ENCODE assay signal across 22 cellular contexts in genomic region chr1:59384443-59384842, GRCh38.
DNase-seq lines count a peak whose midpoint lies in the region; ATAC-seq, FAIRE-seq and TF ChIP-seq lines count a peak whose summit lies in the region.
"Had no signal": no experiment of that assay in that cellular context is flagged by ENCODE, and none has a peak within 500 bp of the region (broad histone marks: within the 10 kb centered on the region; RNA-seq: fewer than 3 reads in every experiment).

No MANE protein-coding gene starts in this region.

- no peaks in the 10 kb centered on the region for H3K27me3 ChIP-seq in astrocyte (ENCODE audit: insufficient read depth, low read length)
- H3K27me3 ChIP-seq: dorsolateral prefrontal cortex, gastrocnemius medialis, tibial nerve had no signal

- no peaks in the 10 kb centered on the region for H3K36me3 Mint-ChIP-seq in astrocyte (ENCODE audit: low read depth, unreplicated experiment)
- no peaks in the 10 kb centered on the region for H3K36me3 Mint-ChIP-seq in activated T-helper 17 cell treated with anti-CD3 and anti-CD28 coated beads, Interleukin-2, amount 50 U/mL, for 72 hours (ENCODE audit: low read depth)
- H3K36me3 Mint-ChIP-seq: stimulated activated effector memory CD8-positive, alpha-beta T cell treated with anti-CD3 and anti-CD28 coated beads, Interleukin-12 subunit alpha, Interleukin-12 subunit beta, amount 100 ng/mL, for 72 hours had no signal

- no peaks in the 10 kb centered on the region for H4K20me1 ChIP-seq in astrocyte (ENCODE audit: insufficient read depth, low read length)

- no peak overlapping the region for H3K27ac Mint-ChIP-seq in astrocyte (ENCODE audit: unreplicated experiment)
- H3K27ac Mint-ChIP-seq in activated T-helper 17 cell treated with anti-CD3 and anti-CD28 coated beads, Interleukin-2, amount 50 U/mL, for 72 hours: no peak overlapping the region
- H3K27ac Mint-ChIP-seq: activated CD4-positive, alpha-beta T cell treated with anti-CD3 and anti-CD28 coated beads, Interleukin-2, amount 10 ng/mL, durations not matched to agents 7 days and 5 days; B cell; stimulated activated effector memory CD8-positive, alpha-beta T cell treated with anti-CD3 and anti-CD28 coated beads, Interleukin-12 subunit alpha, Interleukin-12 subunit beta, amount 100 ng/mL, for 72 hours had no signal

- H3K4me2 ChIP-seq in astrocyte (ENCODE audit: low read length): no peak overlapping the region

- TF ChIP-seq CTCF in astrocyte (IDR thresholded peaks at IDR 0.05; ENCODE audit: insufficient read depth, low read depth, low read length): no peak

- H3K4me3 Mint-ChIP-seq in astrocyte (ENCODE audit: unreplicated experiment): no peak overlapping the region
- H3K4me3 Mint-ChIP-seq in activated T-helper 17 cell treated with anti-CD3 and anti-CD28 coated beads, Interleukin-2, amount 50 U/mL, for 72 hours: no peak overlapping the region
- H3K4me3 Mint-ChIP-seq: activated CD4-positive, alpha-beta T cell treated with anti-CD3 and anti-CD28 coated beads, Interleukin-2, amount 10 ng/mL, durations not matched to agents 7 days and 5 days; B cell; stimulated activated effector memory CD8-positive, alpha-beta T cell treated with anti-CD3 and anti-CD28 coated beads, Interleukin-12 subunit alpha, Interleukin-12 subunit beta, amount 100 ng/mL, for 72 hours had no signal

- no peaks in the 10 kb centered on the region for H3K4me1 ChIP-seq in astrocyte (ENCODE audit: insufficient read depth, low read length)
- H3K4me1 ChIP-seq: gastrocnemius medialis, tibial nerve had no signal

- FAIRE-seq in GM19239 (lab: Jason Lieb, UNC) (peak; percentile 86), astrocyte (lab: Jason Lieb, UNC) (peak; percentile 43)
- FAIRE-seq: HTR-8/SVneo had no signal

- no peaks in the 10 kb centered on the region for H3K4me1 Mint-ChIP-seq in astrocyte (ENCODE audit: low read depth, unreplicated experiment)
- H3K4me1 Mint-ChIP-seq in activated T-helper 17 cell treated with anti-CD3 and anti-CD28 coated beads, Interleukin-2, amount 50 U/mL, for 72 hours: no peaks in the 10 kb centered on the region
- H3K4me1 Mint-ChIP-seq: activated CD4-positive, alpha-beta T cell treated with anti-CD3 and anti-CD28 coated beads, Interleukin-2, amount 10 ng/mL, durations not matched to agents 7 days and 5 days; stimulated activated effector memory CD8-positive, alpha-beta T cell treated with anti-CD3 and anti-CD28 coated beads, Interleukin-12 subunit alpha, Interleukin-12 subunit beta, amount 100 ng/mL, for 72 hours had no signal

- H3K79me2 ChIP-seq in astrocyte (ENCODE audit: insufficient read depth, low read length): no peaks in the 10 kb centered on the region

- no peaks in the 10 kb centered on the region for H3K9me3 Mint-ChIP-seq in astrocyte (ENCODE audit: unreplicated experiment)
- no peaks in the 10 kb centered on the region for H3K9me3 Mint-ChIP-seq in activated T-helper 17 cell treated with anti-CD3 and anti-CD28 coated beads, Interleukin-2, amount 50 U/mL, for 72 hours
- H3K9me3 Mint-ChIP-seq: activated CD4-positive, alpha-beta T cell treated with anti-CD3 and anti-CD28 coated beads, Interleukin-2, amount 10 ng/mL, durations not matched to agents 7 days and 5 days; stimulated activated effector memory CD8-positive, alpha-beta T cell treated with anti-CD3 and anti-CD28 coated beads, Interleukin-12 subunit alpha, Interleukin-12 subunit beta, amount 100 ng/mL, for 72 hours had no signal

- no peak overlapping the region for H3K27ac ChIP-seq in astrocyte (ENCODE audit: low read depth, low read length)
- H3K27ac ChIP-seq: 22Rv1, dorsolateral prefrontal cortex, gastrocnemius medialis, tibial nerve had no signal

- ATAC-seq in HG03520 (IDR thresholded peaks at IDR 0.05; ENCODE audit: unreplicated experiment): peak; percentile 83
- ATAC-seq in activated T-helper 17 cell treated with anti-CD3 and anti-CD28 coated beads, Interleukin-2, amount 50 U/mL, for 72 hours (replicated peaks): no peak
- ATAC-seq: gastrocnemius medialis; HCT116; mucosa of descending colon; stimulated activated effector memory CD8-positive, alpha-beta T cell treated with anti-CD3 and anti-CD28 coated beads, Interleukin-12 subunit alpha, Interleukin-12 subunit beta, amount 100 ng/mL, for 72 hours had no signal

- H3K9ac ChIP-seq in astrocyte (ENCODE audit: low read length): no peak overlapping the region

- no peak overlapping the region for H3K4me3 ChIP-seq in astrocyte (ENCODE audit: insufficient read depth, low read depth, low read length)
- H3K4me3 ChIP-seq: dorsolateral prefrontal cortex, gastrocnemius medialis, mucosa of descending colon, tibial nerve had no signal

- H2AFZ ChIP-seq in astrocyte (ENCODE audit: low read depth, low read length): no peak overlapping the region

- DNase-seq in DMS153 (lab: John Stamatoyannopoulos, UW) (peak; percentile 54), DMS153 treated with DMSO at 0.1 percent for 48 hours (lab: John Stamatoyannopoulos, UW; ENCODE audit: unreplicated experiment) (no peak), GM19239 (ENCODE audit: insufficient read length, low spot score) (no peak), astrocyte (ENCODE audit: low read depth) (no peak), nucleus accumbens (lab: John Stamatoyannopoulos, UW) (no peak), NCI-H82 treated with DMSO at 0.1 percent for 48 hours (lab: John Stamatoyannopoulos, UW; ENCODE audit: unreplicated experiment) (no peak)
- DNase-seq: activated CD4-positive, alpha-beta T cell treated with anti-CD3 and anti-CD28 coated beads, Interleukin-2, amount 10 ng/mL, durations not matched to agents 7 days and 5 days; activated CD8-positive, alpha-beta memory T cell treated with anti-CD3 and anti-CD28 coated beads, Interleukin-2, amount 50 U/mL, for 4 hours; activated effector memory CD4-positive, alpha-beta T cell treated with anti-CD3 and anti-CD28 coated beads, Interleukin-2, amount 50 U/mL, for 16 hours; amniotic stem cell; dorsolateral prefrontal cortex; gastrocnemius medialis; mucosa of descending colon; NCI-H1930 had no signal

- no peaks in the 10 kb centered on the region for H3K9me3 ChIP-seq in astrocyte (ENCODE audit: insufficient read depth, low read depth, low read length)
- H3K9me3 ChIP-seq: gastrocnemius medialis, mucosa of descending colon, tibial nerve had no signal

- H3K27me3 Mint-ChIP-seq in astrocyte (ENCODE audit: low read depth, unreplicated experiment): no peaks in the 10 kb centered on the region
- H3K27me3 Mint-ChIP-seq in activated T-helper 17 cell treated with anti-CD3 and anti-CD28 coated beads, Interleukin-2, amount 50 U/mL, for 72 hours: no peaks in the 10 kb centered on the region
- H3K27me3 Mint-ChIP-seq: activated CD4-positive, alpha-beta T cell treated with anti-CD3 and anti-CD28 coated beads, Interleukin-2, amount 10 ng/mL, durations not matched to agents 7 days and 5 days; B cell had no signal

- H3K36me3 ChIP-seq in astrocyte (ENCODE audit: insufficient read depth, low read length): no peaks in the 10 kb centered on the region
- H3K36me3 ChIP-seq: gastrocnemius medialis had no signal
